In the genomic region with DNA sequence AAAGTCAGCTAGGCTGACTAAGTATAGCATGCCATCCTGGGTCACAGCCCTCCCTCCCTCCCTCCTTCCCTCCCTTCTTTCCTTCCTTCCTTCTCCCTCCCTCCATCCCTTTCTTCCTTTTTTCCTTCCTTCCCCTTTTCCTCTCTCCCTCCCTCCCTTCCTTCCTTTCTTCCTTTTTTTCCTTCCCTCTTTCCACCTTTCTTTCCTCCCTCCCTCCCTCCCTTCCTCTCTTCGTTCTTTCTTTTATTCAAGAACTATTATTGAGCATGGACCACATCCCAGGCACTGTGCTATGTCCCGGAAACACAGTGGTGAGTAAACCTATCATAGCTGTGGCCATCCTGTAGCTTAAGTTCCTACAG, we compare ENCODE assay signal across 21 cellular contexts.
A peak's percentile ranks its signal among the peaks of the same experiment; 100 is the strongest.
DNase-seq lines count a peak whose midpoint lies in the region; ATAC-seq, FAIRE-seq and TF ChIP-seq lines count a peak whose summit lies in the region.
"Had no signal": no experiment of that assay in that cellular context is flagged by ENCODE, and none has a peak within 500 bp of the region (broad histone marks: within the 10 kb centered on the region; RNA-seq: fewer than 3 reads in every experiment).

No MANE protein-coding gene starts in this region.

- no peak for TF ChIP-seq RAD21 in K562 (CRISPR knock-in tag; conservative IDR thresholded peaks at IDR 0.05 in 1 of 2, IDR thresholded peaks at IDR 0.05 in 1 of 2)

- H3K4me1 ChIP-seq in K562 (replicated peaks in 1 of 2; ENCODE audit: control insufficient read depth in 2 of 2, insufficient read depth in 2 of 2, low read length in 2 of 2) (peaks cover 33 to 42% of the 10 kb centered on the region in 2 experiments; a peak in 4 of 5 replicates), prostate gland (replicated peaks) (no peaks in the 10 kb centered on the region)

- no peaks in the 10 kb centered on the region for H3K36me3 Mint-ChIP-seq in activated naive CD4-positive, alpha-beta T cell treated with anti-CD3 and anti-CD28 coated beads, Interleukin-2, amount 50 U/mL, for 24 hours
- peaks cover 2% of the 10 kb centered on the region for H3K36me3 Mint-ChIP-seq in T-helper 17 cell (ENCODE audit: low read depth)
- H3K36me3 Mint-ChIP-seq in stimulated activated effector memory CD8-positive, alpha-beta T cell treated with anti-CD3 and anti-CD28 coated beads, Interleukin-12 subunit alpha, Interleukin-12 subunit beta, amount 100 ng/mL, for 72 hours, result peaks cover 9% of the 10 kb centered on the region
- H3K36me3 Mint-ChIP-seq: CD14-positive monocyte had no signal

- in situ Hi-C loops in K562 (cut with MboI), result loop anchor here (5.0 kb wide), 1 partner anchor 74 kb away; no protein-coding TSS in a partner anchor
- in situ Hi-C loops in GM13977 (cut with MboI; ENCODE audit: low pct_unique_long_range_greater_than_20kb, low sequenced_read_pairs, unreplicated experiment), result no loop called here

- peak overlapping the region; percentile 77; the same call in 1 of the 2 replicates for H3K4me2 ChIP-seq in K562 (ENCODE audit: insufficient read depth, low read length)

- no peaks in the 10 kb centered on the region for H3K79me2 ChIP-seq in K562 (ENCODE audit: control insufficient read depth, insufficient read depth, low read length)

- POLR2A ChIA-PET in K562 (lab: Yijun Ruan, JAX), result no interaction called here

- no TSS peak for BruUV-seq in K562 (replicated peaks; lab: Mats Ljungman, UMichigan)

- WGBS in K562 (ENCODE audit: insufficient coverage, low coverage, missing lambda C conversion rate), result 54% methylated on average over 2 of the region's 2 CpGs
- 87% methylated on average over 2 of the region's 2 CpGs for WGBS in prostate gland

- no peaks in the 10 kb centered on the region for H3K36me3 ChIP-seq in K562 (ENCODE audit: control insufficient read depth, insufficient read depth, low read length)
- no peaks in the 10 kb centered on the region for H3K36me3 ChIP-seq in prostate gland
- H3K36me3 ChIP-seq: lower lobe of right lung, tibial artery had no signal

- no peaks in the 10 kb centered on the region for H4K20me1 ChIP-seq in K562 (replicated peaks; ENCODE audit: control insufficient read depth, insufficient read depth, low read length)

- H3K9me1 ChIP-seq in K562 (ENCODE audit: control insufficient read depth, insufficient read depth, low read length), result no peaks in the 10 kb centered on the region

- H3K4me3 Mint-ChIP-seq in activated naive CD4-positive, alpha-beta T cell treated with anti-CD3 and anti-CD28 coated beads, Interleukin-2, amount 50 U/mL, for 24 hours, result no peak overlapping the region
- H3K4me3 Mint-ChIP-seq in T-helper 17 cell, result peak overlapping the region; percentile 80
- peak overlapping the region; percentile 60 for H3K4me3 Mint-ChIP-seq in stimulated activated effector memory CD8-positive, alpha-beta T cell treated with anti-CD3 and anti-CD28 coated beads, Interleukin-12 subunit alpha, Interleukin-12 subunit beta, amount 100 ng/mL, for 72 hours

- intact Hi-C loops in K562 (cut with micrococcal nuclease), result loop anchor here (1.0 to 2.0 kb wide), 2 partner anchors 55 to 76 kb away; no protein-coding TSS in a partner anchor
- intact Hi-C loops in prostate gland (cut with DNase I), result no loop called here

- CTCF ChIA-PET in K562 (lab: Yijun Ruan, JAX; ENCODE audit: low intra/inter-chr PET ratio), result interaction anchor here (0.5 kb wide), 1 partner anchor 24 kb away, joined by 3 read pairs; no protein-coding TSS in a partner anchor

- H3K9me3 ChIP-seq in T-helper 17 cell (ENCODE audit: control insufficient read depth, low read length, poor library complexity, severe bottlenecking), result no peaks in the 10 kb centered on the region
- H3K9me3 ChIP-seq in K562 (replicated peaks; ENCODE audit: control insufficient read depth, insufficient read depth, low read depth, low read length), result no peaks in the 10 kb centered on the region
- no peaks in the 10 kb centered on the region for H3K9me3 ChIP-seq in prostate gland
- H3K9me3 ChIP-seq: lower lobe of right lung, tibial artery had no signal

- peak overlapping the region; percentile 37 for H3K27ac Mint-ChIP-seq in activated naive CD4-positive, alpha-beta T cell treated with anti-CD3 and anti-CD28 coated beads, Interleukin-2, amount 50 U/mL, for 24 hours
- H3K27ac Mint-ChIP-seq in T-helper 17 cell, result peak overlapping the region; percentile 94
- peak overlapping the region; percentile 89 for H3K27ac Mint-ChIP-seq in stimulated activated effector memory CD8-positive, alpha-beta T cell treated with anti-CD3 and anti-CD28 coated beads, Interleukin-12 subunit alpha, Interleukin-12 subunit beta, amount 100 ng/mL, for 72 hours

- ATAC-seq in T-helper 17 cell, result no peak
- ATAC-seq in K562, result 0 out of 3 replicates have a peak, but pooled peaks have one; percentile 6
- ATAC-seq in stimulated activated effector memory CD8-positive, alpha-beta T cell treated with anti-CD3 and anti-CD28 coated beads, Interleukin-12 subunit alpha, Interleukin-12 subunit beta, amount 100 ng/mL, for 72 hours, result no peak

- no peaks in the 10 kb centered on the region for H3K9me3 Mint-ChIP-seq in activated naive CD4-positive, alpha-beta T cell treated with anti-CD3 and anti-CD28 coated beads, Interleukin-2, amount 50 U/mL, for 24 hours
- H3K9me3 Mint-ChIP-seq in stimulated activated effector memory CD8-positive, alpha-beta T cell treated with anti-CD3 and anti-CD28 coated beads, Interleukin-12 subunit alpha, Interleukin-12 subunit beta, amount 100 ng/mL, for 72 hours, result no peaks in the 10 kb centered on the region

- no peak overlapping the region for H3K4me3 ChIP-seq in K562
- no peak overlapping the region for H3K4me3 ChIP-seq in prostate gland
- H3K4me3 ChIP-seq: lower lobe of right lung, smooth muscle cell, tibial artery had no signal

- no peak for TF ChIP-seq EP300 in K562 (IDR thresholded peaks at IDR 0.05; ENCODE audit: low read length)

- TF ChIP-seq POLR2A in K562 (conservative IDR thresholded peaks at IDR 0.05) (no peak), prostate gland (IDR thresholded peaks at IDR 0.05) (no peak)

- peaks cover 74% of the 10 kb centered on the region for H3K4me1 Mint-ChIP-seq in activated naive CD4-positive, alpha-beta T cell treated with anti-CD3 and anti-CD28 coated beads, Interleukin-2, amount 50 U/mL, for 24 hours
- H3K4me1 Mint-ChIP-seq in T-helper 17 cell, result peaks cover 53% of the 10 kb centered on the region
- peaks cover 78% of the 10 kb centered on the region for H3K4me1 Mint-ChIP-seq in stimulated activated effector memory CD8-positive, alpha-beta T cell treated with anti-CD3 and anti-CD28 coated beads, Interleukin-12 subunit alpha, Interleukin-12 subunit beta, amount 100 ng/mL, for 72 hours

- no peak for DNase-seq in activated naive CD4-positive, alpha-beta T cell treated with Interleukin-2 at 50 U/mL for 16 hours
- DNase-seq in T-helper 17 cell, result no peak
- DNase-seq in K562 (ENCODE audit: extremely low read depth in 1 of 4, low spot score in 3 of 4), result no peak
- no peak for DNase-seq in stimulated activated effector memory CD8-positive, alpha-beta T cell treated with anti-CD3 and anti-CD28 coated beads, Interleukin-12 subunit alpha, Interleukin-12 subunit beta, amount 100 ng/mL, for 72 hours (ENCODE audit: low spot score in 2 of 2)
- DNase-seq in NCI-H1105 treated with DMSO at 0.1 percent for 48 hours (lab: John Stamatoyannopoulos, UW), result no peak
- DNase-seq in prostate gland (ENCODE audit: low spot score), result no peak
- no peak for DNase-seq in GM13977 (ENCODE audit: low spot score)
- DNase-seq: DMS153; GDM1; lower lobe of right lung; MV-4-11; NCI-H187; NCI-H526 treated with DMSO at 0.1 percent for 48 hours; nucleus accumbens; stimulated activated CD4-positive, alpha-beta T cell treated with anti-CD3 and anti-CD28 coated beads, Interleukin-4, amount 100 ng/mL, for 1 hour; tibial artery had no signal

- no peak for FAIRE-seq in K562 (lab: Jason Lieb, UNC)
- FAIRE-seq: colon, kidney had no signal

- H3K27me3 Mint-ChIP-seq in activated naive CD4-positive, alpha-beta T cell treated with anti-CD3 and anti-CD28 coated beads, Interleukin-2, amount 50 U/mL, for 24 hours, result no peaks in the 10 kb centered on the region
- no peaks in the 10 kb centered on the region for H3K27me3 Mint-ChIP-seq in T-helper 17 cell

- TF ChIP-seq CTCF in K562 (IDR thresholded peaks at IDR 0.05 in 2 of 3, conservative IDR thresholded peaks at IDR 0.05 in 1 of 3; ENCODE audit: insufficient read depth in 2 of 3, low read depth in 1 of 3, low read length in 3 of 3), result no peak
- TF ChIP-seq CTCF in prostate gland (IDR thresholded peaks at IDR 0.05), result no peak
- no peak for TF ChIP-seq CTCF in GM13977 (IDR thresholded peaks at IDR 0.05; ENCODE audit: extremely low read depth, insufficient read depth, missing control alignments)

- no peak overlapping the region for H3K27ac ChIP-seq in K562 (ENCODE audit: extremely low read depth, low read depth, low read length)
- H3K27ac ChIP-seq in prostate gland, result no peak overlapping the region
- H3K27ac ChIP-seq: lower lobe of right lung, tibial artery had no signal

- peak overlapping the region; percentile 83 for H2AFZ ChIP-seq in K562 (ENCODE audit: low read depth, low read length)

- H3K27me3 ChIP-seq in K562 (ENCODE audit: control insufficient read depth in 2 of 2, insufficient read depth in 2 of 2, low read length in 2 of 2) (no peaks in the 10 kb centered on the region), prostate gland (replicated peaks; ENCODE audit: insufficient read depth) (no peaks in the 10 kb centered on the region)

- peak overlapping the region in 1 of 2 experiments; percentile 35; a peak in 1 of 4 replicates for H3K9ac ChIP-seq in K562 (ENCODE audit: insufficient read depth in 1 of 2, low read depth in 2 of 2, low read length in 2 of 2)

TF ChIP-seq in K562, 482 proteins besides CTCF, POLR2A, EP300 and RAD21 (continues in another document):
- TF ChIP-seq ZNF431 (CRISPR knock-in tag; IDR thresholded peaks at IDR 0.05) (no peak), NFIC (IDR thresholded peaks at IDR 0.05) (0 out of 2 replicates have a peak, but pooled peaks have one; percentile 11), PHF21A (IDR thresholded peaks at IDR 0.05; ENCODE audit: borderline replicate concordance, low read depth) (no peak)
- TF ChIP-seq, protein P1, sequence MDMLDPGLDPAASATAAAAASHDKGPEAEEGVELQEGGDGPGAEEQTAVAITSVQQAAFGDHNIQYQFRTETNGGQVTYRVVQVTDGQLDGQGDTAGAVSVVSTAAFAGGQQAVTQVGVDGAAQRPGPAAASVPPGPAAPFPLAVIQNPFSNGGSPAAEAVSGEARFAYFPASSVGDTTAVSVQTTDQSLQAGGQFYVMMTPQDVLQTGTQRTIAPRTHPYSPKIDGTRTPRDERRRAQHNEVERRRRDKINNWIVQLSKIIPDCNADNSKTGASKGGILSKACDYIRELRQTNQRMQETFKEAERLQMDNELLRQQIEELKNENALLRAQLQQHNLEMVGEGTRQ (CRISPR knock-in tag; IDR thresholded peaks at IDR 0.05), result no peak

Comparison
In these comparisons a context has a peak if more than half of its experiments do, and no peak if none do; other contexts are left out.
1. H3K27ac Mint-ChIP-seq: peak in every context shown above with its lines; median percentile 94 in T-helper 17 cell; 89 in stimulated activated effector memory CD8-positive, alpha-beta T cell treated with anti-CD3 and anti-CD28 coated beads, Interleukin-12 subunit alpha, Interleukin-12 subunit beta, amount 100 ng/mL, for 72 hours; 37 in activated naive CD4-positive, alpha-beta T cell treated with anti-CD3 and anti-CD28 coated beads, Interleukin-2, amount 50 U/mL, for 24 hours.